8 cellular contexts compared by ENCODE assay signal in the genomic region with DNA sequence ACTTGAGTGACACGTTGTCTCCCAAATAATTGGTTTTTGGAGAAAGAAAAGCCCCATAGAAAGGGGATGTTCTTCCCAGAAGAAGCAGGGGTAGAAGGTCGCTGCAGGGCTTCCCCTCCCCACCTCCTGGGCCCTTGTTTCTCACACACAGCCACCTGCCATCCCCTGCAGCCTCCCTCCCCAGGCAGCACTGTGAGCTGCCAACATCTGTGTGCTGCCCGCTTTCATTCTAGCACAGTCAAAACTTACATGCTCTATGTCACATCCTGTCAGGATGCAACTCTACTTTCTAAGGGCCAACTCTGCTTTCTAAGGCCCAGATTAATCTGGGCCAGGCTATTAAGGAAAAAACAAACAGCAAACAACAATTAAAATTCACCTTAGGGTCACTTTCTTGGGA.
DNase-seq lines count a peak whose midpoint lies in the region; ATAC-seq and TF ChIP-seq lines count a peak whose summit lies in the region.

No MANE protein-coding gene starts in this region.

- H3K27me3 ChIP-seq in brain microvascular endothelial cell (replicated peaks) (no peaks in the 10 kb centered on the region), gastrocnemius medialis (no peaks in the 10 kb centered on the region)

- intact Hi-C loops in gastrocnemius medialis (cut with DNase I; ENCODE audit: low total_unique reads), result no loop called here

- TF ChIP-seq POLR2A in gastrocnemius medialis (IDR thresholded peaks at IDR 0.05), result no peak

- no peak for TF ChIP-seq CTCF in brain microvascular endothelial cell (IDR thresholded peaks at IDR 0.05; ENCODE audit: low read depth, low read length, missing control alignments)
- TF ChIP-seq CTCF in gastrocnemius medialis (IDR thresholded peaks at IDR 0.05 in 4 of 5, conservative IDR thresholded peaks at IDR 0.05 in 1 of 5), result no peak

- ATAC-seq in GM19397 (IDR thresholded peaks at IDR 0.05; ENCODE audit: unreplicated experiment) (peak; percentile 97), HG02981 (IDR thresholded peaks at IDR 0.05; ENCODE audit: unreplicated experiment) (peak; percentile 80), gastrocnemius medialis (no peak)

- H3K36me3 ChIP-seq in brain microvascular endothelial cell (replicated peaks) (no peaks in the 10 kb centered on the region), gastrocnemius medialis (no peaks in the 10 kb centered on the region)

- DNase-seq in ELF-1 (ENCODE audit: low read depth, low spot score) (peak; percentile 27), NCI-H2081 treated with DMSO at 0.1 percent for 48 hours (lab: John Stamatoyannopoulos, UW) (peak; percentile 57), NCI-H1436 treated with DMSO at 0.1 percent for 48 hours (lab: John Stamatoyannopoulos, UW) (no peak), brain microvascular endothelial cell (no peak), gastrocnemius medialis (no peak), NCI-H187 treated with DMSO at 0.1 percent for 48 hours (lab: John Stamatoyannopoulos, UW) (no peak)

- H3K27ac ChIP-seq in brain microvascular endothelial cell, result no peak overlapping the region
- no peak overlapping the region for H3K27ac ChIP-seq in gastrocnemius medialis

- no peaks in the 10 kb centered on the region for H3K9me3 ChIP-seq in gastrocnemius medialis

- H3K4me3 ChIP-seq in brain microvascular endothelial cell (ENCODE audit: low read depth, low read length), result no peak overlapping the region
- H3K4me3 ChIP-seq in gastrocnemius medialis, result no peak overlapping the region

- no peaks in the 10 kb centered on the region for H3K4me1 ChIP-seq in gastrocnemius medialis

- in situ Hi-C loops in brain microvascular endothelial cell (cut with HindIII; ENCODE audit: low pct_ligation_motif_present, low sequenced_read_pairs), result no loop called here
- in situ Hi-C loops in gastrocnemius medialis (cut with MboI; ENCODE audit: low sequenced_read_pairs in 4 of 4), result no loop called here

Comparison
In these comparisons a context has a peak if more than half of its experiments do, and no peak if none do; other contexts are left out.
1. DNase-seq: peak in ELF-1 (single experiment) and NCI-H2081 treated with DMSO at 0.1 percent for 48 hours (single experiment); none in NCI-H1436 treated with DMSO at 0.1 percent for 48 hours (single experiment), brain microvascular endothelial cell (single experiment), gastrocnemius medialis (0 of 2) and NCI-H187 treated with DMSO at 0.1 percent for 48 hours (single experiment).
2. ATAC-seq: peak in GM19397 (single experiment) and HG02981 (single experiment); none in gastrocnemius medialis (0 of 2).